ENCODE assay signal across 12 cellular contexts in the genomic region with DNA sequence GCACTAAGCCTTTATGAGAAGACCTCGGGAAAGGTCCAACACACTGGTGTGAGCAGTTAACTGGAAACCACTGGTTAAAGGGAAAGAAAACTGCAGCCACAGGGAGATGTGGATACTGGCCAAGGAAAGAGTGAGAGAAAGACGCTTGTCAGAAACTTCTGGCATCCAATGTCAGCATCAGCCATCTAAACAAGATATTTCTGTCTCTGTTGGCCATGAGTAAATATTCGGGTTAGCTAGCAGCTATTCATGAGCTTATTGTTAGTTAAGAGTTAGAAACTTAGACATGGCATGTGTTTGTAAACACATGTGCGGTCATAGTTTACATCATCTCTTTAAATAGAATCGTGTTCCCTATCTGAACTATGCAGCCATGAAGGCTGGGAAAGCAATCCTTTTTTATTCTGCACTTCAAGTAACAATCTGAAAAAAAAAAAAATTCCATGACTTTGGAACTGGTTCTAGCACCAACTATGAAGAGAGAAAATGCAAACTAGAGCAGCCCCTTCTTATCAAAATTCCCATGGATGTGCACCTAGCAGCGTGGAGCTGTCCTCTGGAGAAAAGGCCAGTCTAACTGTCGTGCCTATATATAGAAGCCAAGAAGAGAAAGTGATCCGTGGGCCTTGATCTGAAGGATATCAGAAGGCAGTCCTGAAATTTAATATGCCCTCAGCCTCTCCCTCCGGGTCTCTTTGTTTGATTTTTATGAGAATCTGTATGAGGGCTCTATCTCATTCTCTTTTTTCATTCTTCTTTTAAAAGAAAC.
A peak's percentile ranks its signal among the peaks of the same experiment; 100 is the strongest.
DNase-seq lines count a peak whose midpoint lies in the region; ATAC-seq and TF ChIP-seq lines count a peak whose summit lies in the region.
"Had no signal": no experiment of that assay in that cellular context is flagged by ENCODE, and none has a peak within 500 bp of the region (broad histone marks: within the 10 kb centered on the region; RNA-seq: fewer than 3 reads in every experiment).

No MANE protein-coding gene starts in this region.

- no peaks in the 10 kb centered on the region for H4K20me1 ChIP-seq in fibroblast of lung (ENCODE audit: control insufficient read depth, extremely low read depth, insufficient read depth, low read length)

- no peak overlapping the region for H3K9ac ChIP-seq in fibroblast of lung (ENCODE audit: insufficient read depth, low read length)

- DNase-seq in activated naive CD4-positive, alpha-beta T cell treated with anti-CD3 and anti-CD28 coated beads, Interleukin-2, amount 10 ng/mL, durations not matched to agents 7 days and 5 days, result no peak
- DNase-seq in activated naive CD4-positive, alpha-beta T cell treated with anti-CD3 and anti-CD28 coated beads, Interleukin-2, amount 50 U/mL, for 72 hours (ENCODE audit: low spot score in 2 of 2), result no peak
- DNase-seq in fibroblast of lung (ENCODE audit: low read depth in 2 of 2) (peak; percentile 74 to 93), uterus (no peak), OCI-M2 (lab: John Stamatoyannopoulos, UW; ENCODE audit: unreplicated experiment) (no peak)
- DNase-seq: activated effector memory CD4-positive, alpha-beta T cell treated with anti-CD3 and anti-CD28 coated beads, Interleukin-2, amount 50 U/mL, for 16 hours; erythroblast; NCI-H146; stimulated activated CD4-positive, alpha-beta T cell treated with anti-CD3 and anti-CD28 coated beads, Interleukin-1b, Interleukin-23, amount 100 ng/mL, for 48 hours had no signal

- peaks cover 11% of the 10 kb centered on the region for H3K4me1 ChIP-seq in fibroblast of lung (ENCODE audit: control insufficient read depth, extremely low read depth, insufficient read depth, low read length)
- peaks cover 4 to 5% of the 10 kb centered on the region in 2 donors for H3K4me1 ChIP-seq in muscle layer of duodenum (ENCODE audit: control insufficient read depth in 1 of 2, insufficient read depth in 2 of 2, low read length in 2 of 2)
- H3K4me1 ChIP-seq in uterus, result peaks cover 0 to 9% of the 10 kb centered on the region in 2 donors

- ATAC-seq in activated naive CD4-positive, alpha-beta T cell treated with anti-CD3 and anti-CD28 coated beads, Interleukin-2, amount 50 U/mL, for 72 hours, result no peak
- no peak for ATAC-seq in HG02981 (IDR thresholded peaks at IDR 0.05; ENCODE audit: unreplicated experiment)
- no peak for ATAC-seq in HG03378 (IDR thresholded peaks at IDR 0.05; ENCODE audit: unreplicated experiment)

- peaks cover 34% of the 10 kb centered on the region for H3K36me3 Mint-ChIP-seq in activated naive CD4-positive, alpha-beta T cell treated with anti-CD3 and anti-CD28 coated beads, Interleukin-2, amount 10 ng/mL, durations not matched to agents 7 days and 5 days
- peaks cover 13 to 23% of the 10 kb centered on the region in 2 donors for H3K36me3 Mint-ChIP-seq in activated naive CD4-positive, alpha-beta T cell treated with anti-CD3 and anti-CD28 coated beads, Interleukin-2, amount 50 U/mL, for 72 hours

- H3K4me2 ChIP-seq in fibroblast of lung (ENCODE audit: extremely low read depth, insufficient read depth, low read length), result peak overlapping the region; percentile 83

- peaks cover 34% of the 10 kb centered on the region for H3K9me3 Mint-ChIP-seq in activated naive CD4-positive, alpha-beta T cell treated with anti-CD3 and anti-CD28 coated beads, Interleukin-2, amount 10 ng/mL, durations not matched to agents 7 days and 5 days
- peaks cover 10 to 20% of the 10 kb centered on the region in 2 donors for H3K9me3 Mint-ChIP-seq in activated naive CD4-positive, alpha-beta T cell treated with anti-CD3 and anti-CD28 coated beads, Interleukin-2, amount 50 U/mL, for 72 hours

- intact Hi-C loops in uterus (cut with DNase I; ENCODE audit: low total_unique reads), result no loop called here

- peaks cover 8% of the 10 kb centered on the region for H3K27me3 Mint-ChIP-seq in activated naive CD4-positive, alpha-beta T cell treated with anti-CD3 and anti-CD28 coated beads, Interleukin-2, amount 10 ng/mL, durations not matched to agents 7 days and 5 days

- H3K4me3 ChIP-seq in fibroblast of lung (replicated peaks in 1 of 4; ENCODE audit: control extremely low read depth in 1 of 4, insufficient read depth in 1 of 4, low read depth in 3 of 4, low read length in 4 of 4), result peak overlapping the region in 1 of 4 experiments; percentile 5
- H3K4me3 ChIP-seq in muscle layer of duodenum (ENCODE audit: low read depth in 1 of 2, low read length in 2 of 2), result peak overlapping the region in 1 of 2 donors; percentile 4
- no peak overlapping the region for H3K4me3 ChIP-seq in uterus

- H3K79me2 ChIP-seq in fibroblast of lung (ENCODE audit: control insufficient read depth, insufficient read depth, low read length), result no peaks in the 10 kb centered on the region

- peaks cover 35% of the 10 kb centered on the region for H3K4me1 Mint-ChIP-seq in activated naive CD4-positive, alpha-beta T cell treated with anti-CD3 and anti-CD28 coated beads, Interleukin-2, amount 10 ng/mL, durations not matched to agents 7 days and 5 days

- H3K4me3 Mint-ChIP-seq in activated naive CD4-positive, alpha-beta T cell treated with anti-CD3 and anti-CD28 coated beads, Interleukin-2, amount 10 ng/mL, durations not matched to agents 7 days and 5 days, result no peak overlapping the region

- no peaks in the 10 kb centered on the region for H3K36me3 ChIP-seq in fibroblast of lung (ENCODE audit: control insufficient read depth, insufficient read depth, low read length)
- no peaks in the 10 kb centered on the region for H3K36me3 ChIP-seq in muscle layer of duodenum (ENCODE audit: control insufficient read depth in 1 of 2, insufficient read depth in 2 of 2, low read length in 2 of 2)
- no peaks in the 10 kb centered on the region for H3K36me3 ChIP-seq in uterus

- TF ChIP-seq POLR2A in uterus (IDR thresholded peaks at IDR 0.05), result no peak

- no peak for TF ChIP-seq CTCF in fibroblast of lung (conservative IDR thresholded peaks at IDR 0.05 in 1 of 2, IDR thresholded peaks at IDR 0.05 in 1 of 2; ENCODE audit: low read depth in 1 of 2, low read length in 2 of 2)
- no peak for TF ChIP-seq CTCF in uterus (IDR thresholded peaks at IDR 0.05)

- CTCF ChIA-PET in activated naive CD4-positive, alpha-beta T cell treated with anti-CD3 and anti-CD28 coated beads, Interleukin-2, amount 10 ng/mL, durations not matched to agents 7 days and 5 days (lab: Charles Lee), result no interaction called here

- H3K27me3 ChIP-seq in fibroblast of lung (ENCODE audit: control insufficient read depth, insufficient read depth, low read length) (no peaks in the 10 kb centered on the region), muscle layer of duodenum (ENCODE audit: low read depth, low read length) (no peaks in the 10 kb centered on the region), uterus (no peaks in the 10 kb centered on the region)

- H2AFZ ChIP-seq in fibroblast of lung (ENCODE audit: low read length), result no peak overlapping the region

- peak overlapping the region; percentile 5 for H3K27ac Mint-ChIP-seq in activated naive CD4-positive, alpha-beta T cell treated with anti-CD3 and anti-CD28 coated beads, Interleukin-2, amount 10 ng/mL, durations not matched to agents 7 days and 5 days
- no peak overlapping the region for H3K27ac Mint-ChIP-seq in activated naive CD4-positive, alpha-beta T cell treated with anti-CD3 and anti-CD28 coated beads, Interleukin-2, amount 50 U/mL, for 72 hours

- H3K27ac ChIP-seq in fibroblast of lung (ENCODE audit: insufficient read depth, low read length) (peak overlapping the region; percentile 43), muscle layer of duodenum (ENCODE audit: low read length) (peak overlapping the region; percentile 50), uterus (peak overlapping the region; percentile 61 to 82)

- no peaks in the 10 kb centered on the region for H3K9me3 ChIP-seq in fibroblast of lung (ENCODE audit: control insufficient read depth, insufficient read depth, low read depth, low read length)
- H3K9me3 ChIP-seq in muscle layer of duodenum (ENCODE audit: control insufficient read depth in 1 of 2, low read length in 2 of 2), result no peaks in the 10 kb centered on the region
- H3K9me3 ChIP-seq in uterus, result no peaks in the 10 kb centered on the region

Comparison
In these comparisons a context has a peak if more than half of its experiments do, and no peak if none do; other contexts are left out.
1. DNase-seq: peak in fibroblast of lung (2 of 2); none in activated naive CD4-positive, alpha-beta T cell treated with anti-CD3 and anti-CD28 coated beads, Interleukin-2, amount 10 ng/mL, durations not matched to agents 7 days and 5 days (single experiment), activated naive CD4-positive, alpha-beta T cell treated with anti-CD3 and anti-CD28 coated beads, Interleukin-2, amount 50 U/mL, for 72 hours (0 of 2), uterus (0 of 2) and OCI-M2 (single experiment).
2. Peak in every context shown above with its lines, with median percentiles within 50 percentile points of each other: H3K27ac ChIP-seq.